ENCODE assay signal across 8 cellular contexts in the genomic region with DNA sequence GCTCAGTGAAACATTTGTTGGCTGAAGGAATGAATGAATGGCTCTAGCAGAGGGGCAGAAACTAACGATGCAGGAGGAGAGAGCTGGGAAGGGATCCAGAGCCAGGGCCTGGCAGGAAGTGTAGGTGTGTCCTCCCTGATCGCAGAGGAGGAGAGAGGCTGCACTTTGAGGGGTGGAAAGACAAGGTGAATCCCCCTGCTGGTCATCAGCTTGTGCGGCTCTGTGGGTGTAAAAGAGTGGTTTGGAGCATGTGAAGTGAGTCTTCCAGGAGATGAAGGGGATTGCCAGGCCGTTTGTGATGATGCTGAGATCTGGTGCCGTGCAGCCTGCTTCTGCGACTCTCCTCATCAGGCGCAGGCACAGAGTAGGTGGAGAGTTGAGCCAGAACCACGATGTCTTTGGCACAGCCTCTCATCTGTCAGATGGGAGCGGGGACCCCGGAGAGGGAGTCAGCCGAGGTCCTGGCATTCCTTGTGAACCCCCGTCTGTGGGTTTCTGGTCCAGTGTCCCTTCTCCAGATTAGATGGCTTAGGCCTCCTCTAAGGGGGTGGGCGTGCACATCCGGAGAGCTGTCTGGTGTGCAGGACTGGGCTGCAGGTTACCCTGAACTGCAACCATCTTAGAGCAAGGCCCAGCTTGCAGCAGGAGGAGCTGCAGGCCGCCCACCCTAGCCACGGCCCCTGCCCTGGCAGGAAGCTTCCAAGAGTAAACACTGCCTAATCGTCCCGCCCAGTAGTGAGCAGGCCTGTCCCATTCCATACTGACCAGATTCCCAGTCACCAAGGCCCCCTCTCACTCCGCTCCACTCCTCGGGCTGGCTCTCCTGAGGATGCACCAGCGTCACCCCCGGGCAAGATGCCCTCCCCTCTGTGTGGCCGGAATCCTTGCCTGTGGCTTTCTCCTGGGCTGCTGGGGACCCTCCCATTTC. TPM values are rescaled to one million over a fixed set of nuclear protein-coding genes. Genes with fewer than 3 reads are reported as not detected.
DNase-seq lines count a peak whose midpoint lies in the region; ATAC-seq and TF ChIP-seq lines count a peak whose summit lies in the region.

A gene (plus strand): TSS at position 753 of the 928 bp plus-strand sequence. CDS start 77 bp downstream, at position 830.

- H3K36me3 ChIP-seq in prostate gland (no peaks in the 10 kb centered on the region), SJCRH30 (no peaks in the 10 kb centered on the region)

- H3K9me3 ChIP-seq in prostate gland (no peaks in the 10 kb centered on the region), SJCRH30 (replicated peaks) (no peaks in the 10 kb centered on the region)

- peak within 1 kb of the TSS; percentile 32 for H3K27ac Mint-ChIP-seq in T-helper 2 cell treated with Interferon-gamma antibody and Interleukin-4, amounts not matched to agents 5 μg/mL and 100 μg/mL, for 36 hours

- no peak for ATAC-seq in GM18505 (IDR thresholded peaks at IDR 0.05; ENCODE audit: unreplicated experiment)
- no peak for ATAC-seq in HG03045 (IDR thresholded peaks at IDR 0.05; ENCODE audit: unreplicated experiment)

- DNase-seq in ACHN (peak; percentile 6), islet precursor cell (peak; percentile 85), prostate gland (ENCODE audit: low spot score) (no peak), SJCRH30 (no peak), lower leg skin (ENCODE audit: low spot score in 2 of 2) (no peak)
- peak; percentile 59 for DNase-seq in T-helper 2 cell treated with Interferon-gamma antibody and Interleukin-4, amounts not matched to agents 5 μg/mL and 100 μg/mL, for 36 hours (ENCODE audit: low spot score)

- peaks cover 22% of the 10 kb centered on the region for H3K4me1 Mint-ChIP-seq in T-helper 2 cell treated with Interferon-gamma antibody and Interleukin-4, amounts not matched to agents 5 μg/mL and 100 μg/mL, for 36 hours (ENCODE audit: low read depth)

- no peak within 1 kb of the TSS for H3K4me3 Mint-ChIP-seq in T-helper 2 cell treated with Interferon-gamma antibody and Interleukin-4, amounts not matched to agents 5 μg/mL and 100 μg/mL, for 36 hours

- 46% methylated on average over 23 of the region's 23 CpGs for WGBS in prostate gland
- WGBS in lower leg skin, 2 donors = 52 to 63% methylated on average over 23 of the region's 23 CpGs

- peaks cover 2% of the 10 kb centered on the region for H3K27me3 Mint-ChIP-seq in T-helper 2 cell treated with Interferon-gamma antibody and Interleukin-4, amounts not matched to agents 5 μg/mL and 100 μg/mL, for 36 hours (ENCODE audit: low read depth)

- intact Hi-C loops in prostate gland (cut with DNase I) = no loop called here
- intact Hi-C loops in lower leg skin (cut with DNase I; ENCODE audit: low total_unique reads) = no loop called here

- H3K4me3 ChIP-seq in prostate gland = no peak within 1 kb of the TSS
- H3K4me3 ChIP-seq in SJCRH30 = no peak within 1 kb of the TSS
- H3K4me3 ChIP-seq in lower leg skin (ENCODE audit: low read depth, poor library complexity, severe bottlenecking) = no peak within 1 kb of the TSS

- TF ChIP-seq POLR2A in GM18505 (IDR thresholded peaks at IDR 0.05; ENCODE audit: borderline replicate concordance, extremely low read depth, insufficient read depth, insufficient read length) (peak; percentile 48), prostate gland (IDR thresholded peaks at IDR 0.05) (no peak), lower leg skin (IDR thresholded peaks at IDR 0.05) (no peak)

- in situ Hi-C loops in ACHN (cut with HindIII; ENCODE audit: low pct_ligation_motif_present, low pct_unique_long_range_greater_than_20kb, low sequenced_read_pairs) = no loop called here

- TF ChIP-seq CTCF in prostate gland (IDR thresholded peaks at IDR 0.05) = no peak
- TF ChIP-seq CTCF in lower leg skin (IDR thresholded peaks at IDR 0.05) = no peak

- H3K4me1 ChIP-seq in prostate gland (replicated peaks) (no peaks in the 10 kb centered on the region), SJCRH30 (peaks cover 3% of the 10 kb centered on the region)

- H3K27ac ChIP-seq in prostate gland = no peak within 1 kb of the TSS
- no peak within 1 kb of the TSS for H3K27ac ChIP-seq in SJCRH30

- peaks cover 6% of the 10 kb centered on the region for H3K36me3 Mint-ChIP-seq in T-helper 2 cell treated with Interferon-gamma antibody and Interleukin-4, amounts not matched to agents 5 μg/mL and 100 μg/mL, for 36 hours (ENCODE audit: low read depth)

- H3K9me3 Mint-ChIP-seq in T-helper 2 cell treated with Interferon-gamma antibody and Interleukin-4, amounts not matched to agents 5 μg/mL and 100 μg/mL, for 36 hours = no peaks in the 10 kb centered on the region

- H3K27me3 ChIP-seq in prostate gland (replicated peaks; ENCODE audit: insufficient read depth) = no peaks in the 10 kb centered on the region
- H3K27me3 ChIP-seq in SJCRH30 = no peaks in the 10 kb centered on the region

RNA-seq across cellular contexts. Expression of the gene that starts here (rescaled TPM):
- total RNA-seq in prostate gland (1 to 10 TPM; 2.8 to 8.1 TPM), lower leg skin (1 to 10 TPM; 1.1 to 2.7 (median 1.8) TPM)
- total RNA-seq in SJCRH30 (2014; rRNA removed; shearing (Covaris generic)) = 0.42 and 0.43 TPM in 2 replicates

Comparison
In these comparisons a context has a peak if more than half of its experiments do, and no peak if none do; other contexts are left out.
1. DNase-seq: peak in ACHN (single experiment), T-helper 2 cell treated with Interferon-gamma antibody and Interleukin-4, amounts not matched to agents 5 μg/mL and 100 μg/mL, for 36 hours (single experiment) and islet precursor cell (single experiment); none in prostate gland (single experiment), SJCRH30 (0 of 2) and lower leg skin (0 of 2).